Comparison of ENCODE assay signal across 18 cellular contexts in genomic region chr12:1206118-1206734, GRCh38.
DNase-seq lines count a peak whose midpoint lies in the region; ATAC-seq and TF ChIP-seq lines count a peak whose summit lies in the region.
"Had no signal": no experiment of that assay in that cellular context is flagged by ENCODE, and none has a peak within 500 bp of the region (broad histone marks: within the 10 kb centered on the region; RNA-seq: fewer than 3 reads in every experiment).

No MANE protein-coding gene starts in this region.

- H3K4me3 ChIP-seq in fibroblast of villous mesenchyme (ENCODE audit: low read depth, low read length): no peak overlapping the region
- H3K4me3 ChIP-seq in smooth muscle cell: peak overlapping the region; percentile 8
- no peak overlapping the region for H3K4me3 ChIP-seq in thyroid gland (replicated peaks in 1 of 3)
- H3K4me3 ChIP-seq: colonic mucosa, right lobe of liver, transverse colon had no signal

- H3K27me3 ChIP-seq in smooth muscle cell (ENCODE audit: low read depth) (no peaks in the 10 kb centered on the region), thyroid gland (no peaks in the 10 kb centered on the region)
- H3K27me3 ChIP-seq: colonic mucosa, right lobe of liver, transverse colon had no signal

- H3K27me3 Mint-ChIP-seq in T-helper 2 cell treated with Interferon-gamma antibody and Interleukin-4, amounts not matched to agents 5 μg/mL and 100 μg/mL, for 36 hours (ENCODE audit: low read depth): no peaks in the 10 kb centered on the region
- H3K27me3 Mint-ChIP-seq: activated CD4-positive, alpha-beta memory T cell treated with anti-CD3 and anti-CD28 coated beads, Interleukin-2, amount 10 ng/mL, durations not matched to agents 7 days and 5 days; activated T-helper 17 cell treated with anti-CD3 and anti-CD28 coated beads, Interleukin-2, amount 50 U/mL, for 72 hours; IgD-negative memory B cell had no signal

- peaks cover 27% of the 10 kb centered on the region for H3K4me1 ChIP-seq in smooth muscle cell (ENCODE audit: low read depth)
- H3K4me1 ChIP-seq in thyroid gland: peaks cover 9 to 27% of the 10 kb centered on the region in 2 donors
- H3K4me1 ChIP-seq: colonic mucosa, right lobe of liver had no signal

- H3K36me3 ChIP-seq in smooth muscle cell (ENCODE audit: low read depth) (no peaks in the 10 kb centered on the region), thyroid gland (no peaks in the 10 kb centered on the region)
- H3K36me3 ChIP-seq: colonic mucosa, right lobe of liver, transverse colon had no signal

- DNase-seq in T-helper 2 cell treated with Interferon-gamma antibody and Interleukin-4, amounts not matched to agents 5 μg/mL and 100 μg/mL, for 36 hours (ENCODE audit: low spot score): no peak
- no peak for DNase-seq in T-helper 2 cell
- peak; percentile 59 for DNase-seq in M059J (ENCODE audit: low read depth)
- DNase-seq in fibroblast of villous mesenchyme (ENCODE audit: low read depth): peak; percentile 34
- DNase-seq in smooth muscle cell (lab: John Stamatoyannopoulos, UW; ENCODE audit: unreplicated experiment): no peak
- no peak for DNase-seq in thyroid gland
- DNase-seq: activated CD4-positive, alpha-beta memory T cell treated with anti-CD3 and anti-CD28 coated beads, Interleukin-2, amount 10 ng/mL, durations not matched to agents 7 days and 5 days; amygdala; colonic mucosa; NCI-H1092 treated with DMSO at 0.1 percent for 48 hours; NCI-H226; right lobe of liver; stimulated activated CD4-positive, alpha-beta T cell treated with anti-CD3 and anti-CD28 coated beads, Interleukin-4, amount 100 ng/mL, for 4 hours; transverse colon had no signal

- peaks cover 8% of the 10 kb centered on the region for H3K36me3 Mint-ChIP-seq in T-helper 2 cell treated with Interferon-gamma antibody and Interleukin-4, amounts not matched to agents 5 μg/mL and 100 μg/mL, for 36 hours (ENCODE audit: low read depth)

- peaks cover 7% of the 10 kb centered on the region for H4K20me1 ChIP-seq in smooth muscle cell (ENCODE audit: low read depth)

- intact Hi-C loops in thyroid gland (cut with DNase I): no loop called here

- H3K9me3 Mint-ChIP-seq in T-helper 2 cell treated with Interferon-gamma antibody and Interleukin-4, amounts not matched to agents 5 μg/mL and 100 μg/mL, for 36 hours: no peaks in the 10 kb centered on the region
- H3K9me3 Mint-ChIP-seq: activated CD4-positive, alpha-beta memory T cell treated with anti-CD3 and anti-CD28 coated beads, Interleukin-2, amount 10 ng/mL, durations not matched to agents 7 days and 5 days; activated T-helper 17 cell treated with anti-CD3 and anti-CD28 coated beads, Interleukin-2, amount 50 U/mL, for 72 hours; IgD-negative memory B cell had no signal

- H3K27ac ChIP-seq in smooth muscle cell (ENCODE audit: low read depth): peak overlapping the region; percentile 92
- H3K27ac ChIP-seq in thyroid gland: no peak overlapping the region
- H3K27ac ChIP-seq: colonic mucosa, right lobe of liver had no signal

- TF ChIP-seq CTCF in fibroblast of villous mesenchyme (IDR thresholded peaks at IDR 0.05; ENCODE audit: insufficient read depth, low read depth, low read length) (no peak), smooth muscle cell (IDR thresholded peaks at IDR 0.05; ENCODE audit: borderline replicate concordance, insufficient read depth, poor library complexity, severe bottlenecking) (no peak), thyroid gland (IDR thresholded peaks at IDR 0.05) (no peak)

- H3K9me3 ChIP-seq in smooth muscle cell (replicated peaks; ENCODE audit: low read depth): no peaks in the 10 kb centered on the region
- no peaks in the 10 kb centered on the region for H3K9me3 ChIP-seq in thyroid gland
- H3K9me3 ChIP-seq: colonic mucosa, right lobe of liver, transverse colon had no signal

- peaks cover 8% of the 10 kb centered on the region for H3K79me2 ChIP-seq in smooth muscle cell (ENCODE audit: low read depth)

- 90% methylated on average over 1 of the region's 1 CpG for WGBS in smooth muscle cell (ENCODE audit: low lambda C conversion rate)
- WGBS in thyroid gland, 2 donors: 98% methylated on average over 1 of the region's 1 CpG

- peak overlapping the region; percentile 65 for H3K9ac ChIP-seq in smooth muscle cell (ENCODE audit: low read depth)

- no peaks in the 10 kb centered on the region for H3F3A ChIP-seq in smooth muscle cell (ENCODE audit: low read depth)

- no peak overlapping the region for H2AFZ ChIP-seq in smooth muscle cell (ENCODE audit: low read depth)

- TF ChIP-seq POLR2A in thyroid gland (IDR thresholded peaks at IDR 0.05): no peak

- peak overlapping the region; percentile 43 for H3K27ac Mint-ChIP-seq in T-helper 2 cell treated with Interferon-gamma antibody and Interleukin-4, amounts not matched to agents 5 μg/mL and 100 μg/mL, for 36 hours
- H3K27ac Mint-ChIP-seq: activated CD4-positive, alpha-beta memory T cell treated with anti-CD3 and anti-CD28 coated beads, Interleukin-2, amount 10 ng/mL, durations not matched to agents 7 days and 5 days; activated T-helper 17 cell treated with anti-CD3 and anti-CD28 coated beads, Interleukin-2, amount 50 U/mL, for 72 hours had no signal

- H3K4me1 Mint-ChIP-seq in T-helper 2 cell treated with Interferon-gamma antibody and Interleukin-4, amounts not matched to agents 5 μg/mL and 100 μg/mL, for 36 hours (ENCODE audit: low read depth): peaks cover 24% of the 10 kb centered on the region

- ATAC-seq in GM18870 (IDR thresholded peaks at IDR 0.05; ENCODE audit: unreplicated experiment): no peak
- ATAC-seq in HG03520 (IDR thresholded peaks at IDR 0.05; ENCODE audit: unreplicated experiment): no peak
- ATAC-seq: activated T-helper 17 cell treated with anti-CD3 and anti-CD28 coated beads, Interleukin-2, amount 50 U/mL, for 72 hours; right lobe of liver had no signal

- H3K4me3 Mint-ChIP-seq in T-helper 2 cell treated with Interferon-gamma antibody and Interleukin-4, amounts not matched to agents 5 μg/mL and 100 μg/mL, for 36 hours: no peak overlapping the region
- H3K4me3 Mint-ChIP-seq: activated CD4-positive, alpha-beta memory T cell treated with anti-CD3 and anti-CD28 coated beads, Interleukin-2, amount 10 ng/mL, durations not matched to agents 7 days and 5 days; activated T-helper 17 cell treated with anti-CD3 and anti-CD28 coated beads, Interleukin-2, amount 50 U/mL, for 72 hours had no signal

- H3K4me2 ChIP-seq in smooth muscle cell: peak overlapping the region; percentile 80

Comparison
In these comparisons a context has a peak if more than half of its experiments do, and no peak if none do; other contexts are left out.
1. DNase-seq: peak in M059J (single experiment) and fibroblast of villous mesenchyme (single experiment); none in T-helper 2 cell treated with Interferon-gamma antibody and Interleukin-4, amounts not matched to agents 5 μg/mL and 100 μg/mL, for 36 hours (single experiment), T-helper 2 cell (0 of 5), smooth muscle cell (single experiment) and thyroid gland (0 of 2).